ENCODE assay signal across 8 cellular contexts in the genomic region with DNA sequence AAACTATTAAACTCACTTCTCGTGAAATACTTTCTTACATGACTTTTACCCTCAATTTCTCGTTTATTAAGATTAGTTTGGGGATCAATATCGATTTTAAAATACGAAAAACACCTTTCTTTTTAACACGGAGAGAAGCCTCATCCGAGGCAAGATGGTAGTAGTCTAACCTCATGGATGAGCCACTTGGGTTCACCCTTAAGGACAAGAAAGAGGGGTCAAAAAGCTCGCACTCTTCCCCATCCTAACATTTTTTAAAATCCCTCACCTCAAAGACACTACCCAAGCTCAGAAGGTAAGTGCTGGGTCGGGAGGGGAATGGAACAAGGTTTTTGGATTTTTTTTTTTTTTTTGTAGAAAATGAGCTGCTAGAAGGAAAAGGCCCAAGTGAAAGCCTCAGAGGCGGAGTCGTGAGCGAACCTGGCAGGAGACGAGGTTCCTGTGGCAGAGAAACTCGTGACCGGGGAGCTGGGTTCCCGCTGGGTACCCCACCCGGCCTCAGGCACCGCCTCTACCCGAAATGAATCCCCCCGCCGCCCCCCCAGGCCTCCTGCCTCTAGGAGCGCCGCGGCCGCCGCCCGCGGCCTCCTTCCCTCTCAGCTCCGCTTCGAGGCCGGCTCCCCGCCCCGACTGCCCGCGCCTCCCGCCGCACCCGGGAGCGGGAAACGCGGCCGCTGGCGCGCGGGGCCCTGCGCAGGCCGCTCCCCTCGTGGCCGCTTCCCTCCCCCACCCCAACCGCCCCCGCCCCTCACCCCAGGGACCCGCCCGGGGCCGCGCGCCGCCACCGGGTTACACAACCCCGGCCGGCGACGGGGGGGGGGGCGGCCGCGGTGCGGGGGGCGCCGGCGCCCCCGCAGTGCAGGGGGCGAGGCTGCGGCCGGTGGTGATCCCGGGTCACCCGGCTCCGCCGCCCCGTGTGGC. TPM values are rescaled to one million over a fixed set of nuclear protein-coding genes. Genes with fewer than 3 reads are reported as not detected.
A peak's percentile ranks its signal among the peaks of the same experiment; 100 is the strongest.
DNase-seq lines count a peak whose midpoint lies in the region; ATAC-seq and TF ChIP-seq lines count a peak whose summit lies in the region.

No MANE protein-coding gene starts in this region.

- POLR2A ChIA-PET in activated CD4-positive, alpha-beta memory T cell treated with anti-CD3 and anti-CD28 coated beads for 36 hours (lab: Charles Lee) = interaction anchor here (0.6 to 3.4 kb wide), 8 partner anchors 36 to 222 kb away, joined by 3 to 18 read pairs (median 4); partner anchors contain the start of gene TAOK1

- H3K9me3 ChIP-seq in duodenal mucosa (ENCODE audit: control insufficient read depth in 1 of 2, low read length in 2 of 2) = no peaks in the 10 kb centered on the region

- H3K4me3 Mint-ChIP-seq in activated CD4-positive, alpha-beta memory T cell treated with anti-CD3 and anti-CD28 coated beads for 36 hours = peak overlapping the region; percentile 99

- ATAC-seq in HG03196 (IDR thresholded peaks at IDR 0.05; ENCODE audit: unreplicated experiment) = no peak

- no peaks in the 10 kb centered on the region for H3K9me3 Mint-ChIP-seq in activated CD4-positive, alpha-beta memory T cell treated with anti-CD3 and anti-CD28 coated beads for 36 hours

- intact Hi-C loops in activated CD4-positive, alpha-beta memory T cell treated with anti-CD3 and anti-CD28 coated beads for 36 hours (cut with micrococcal nuclease) = loop anchor here (2.0 to 5.0 kb wide), 5 partner anchors 35 to 480 kb away; partner anchors contain the start of gene TAOK1
- intact Hi-C loops in lower leg skin (cut with DNase I; ENCODE audit: low total_unique reads) = loop anchor here (2.0 kb wide), 1 partner anchor 144 kb away; no protein-coding TSS in a partner anchor

- peak; percentile 59 for DNase-seq in NCI-H146 (lab: John Stamatoyannopoulos, UW)
- DNase-seq in NCI-H146 treated with DMSO at 0.1 percent for 48 hours (lab: John Stamatoyannopoulos, UW; ENCODE audit: unreplicated experiment) = no peak
- peak; percentile 21 for DNase-seq in NCI-H1105 (lab: John Stamatoyannopoulos, UW)
- DNase-seq in activated CD4-positive, alpha-beta memory T cell treated with anti-CD3 and anti-CD28 coated beads for 36 hours = peak; percentile 65
- peak; percentile 75 to 96 for DNase-seq in lower leg skin (ENCODE audit: low spot score in 2 of 2)
- peak; percentile 26 to 36 for DNase-seq in stimulated activated CD4-positive, alpha-beta T cell treated with anti-CD3 and anti-CD28 coated beads, Interleukin-4, amount 100 ng/mL, for 48 hours (ENCODE audit: low read depth in 2 of 2)

- peaks cover 0 to 7% of the 10 kb centered on the region in 2 donors for H3K36me3 ChIP-seq in duodenal mucosa (ENCODE audit: control insufficient read depth in 1 of 2, insufficient read depth in 2 of 2, low read length in 2 of 2)

- H3K27ac Mint-ChIP-seq in activated CD4-positive, alpha-beta memory T cell treated with anti-CD3 and anti-CD28 coated beads for 36 hours = peak overlapping the region; percentile 96

- CTCF ChIA-PET in activated CD4-positive, alpha-beta memory T cell treated with anti-CD3 and anti-CD28 coated beads for 36 hours (lab: Charles Lee) = interaction anchor here (0.6 to 3.5 kb wide), 15 partner anchors 9 to 639 kb away, joined by 3 to 34 read pairs (median 4); partner anchors contain the start of gene MYO18A

- no peak for TF ChIP-seq POLR2A in lower leg skin (IDR thresholded peaks at IDR 0.05)

- TF ChIP-seq CTCF in lower leg skin (IDR thresholded peaks at IDR 0.05) = no peak

- H3K4me3 ChIP-seq in duodenal mucosa (ENCODE audit: low read depth in 1 of 2, low read length in 2 of 2) (peak overlapping the region; percentile 99 to 100), lower leg skin (ENCODE audit: low read depth, poor library complexity, severe bottlenecking) (peak overlapping the region; percentile 98)

- no peaks in the 10 kb centered on the region for H3K27me3 ChIP-seq in duodenal mucosa (ENCODE audit: control insufficient read depth in 1 of 2, insufficient read depth in 2 of 2, low read length in 2 of 2)

- H3K9ac ChIP-seq in duodenal mucosa (ENCODE audit: low read depth in 1 of 2, low read length in 2 of 2) = peak overlapping the region; percentile 99 to 100

- no peaks in the 10 kb centered on the region for H3K27me3 Mint-ChIP-seq in activated CD4-positive, alpha-beta memory T cell treated with anti-CD3 and anti-CD28 coated beads for 36 hours

- H3K36me3 Mint-ChIP-seq in activated CD4-positive, alpha-beta memory T cell treated with anti-CD3 and anti-CD28 coated beads for 36 hours = peaks cover 39% of the 10 kb centered on the region

- WGBS in lower leg skin, 2 donors = 2 to 3% methylated on average over 18 to 20 of the region's 77 CpGs

- H3K4me1 Mint-ChIP-seq in activated CD4-positive, alpha-beta memory T cell treated with anti-CD3 and anti-CD28 coated beads for 36 hours (ENCODE audit: low read depth) = peaks cover 47% of the 10 kb centered on the region

- peaks cover 27 to 33% of the 10 kb centered on the region in 2 donors for H3K4me1 ChIP-seq in duodenal mucosa (ENCODE audit: control insufficient read depth in 1 of 2, insufficient read depth in 2 of 2, low read length in 2 of 2)

- peak overlapping the region; percentile 98 for H3K27ac ChIP-seq in duodenal mucosa (ENCODE audit: low read depth, low read length)

RNA-seq across cellular contexts. Expression of gene NUFIP2, which starts 1.6 kb away (rescaled TPM):
- 10 to 100 TPM; 45.6 to 56.9 TPM for total RNA-seq in activated CD4-positive, alpha-beta memory T cell treated with anti-CD3 and anti-CD28 coated beads for 36 hours
- total RNA-seq in lower leg skin = 10 to 100 TPM; 22.7 to 28.4 (median 23.4) TPM

RNA-seq across cellular contexts. Expression of gene CRYBA1, which starts 45.7 kb away (rescaled TPM):
- not detected for total RNA-seq in activated CD4-positive, alpha-beta memory T cell treated with anti-CD3 and anti-CD28 coated beads for 36 hours
- not detected for total RNA-seq in lower leg skin
